17 cellular contexts compared by ENCODE assay signal in the genomic region with DNA sequence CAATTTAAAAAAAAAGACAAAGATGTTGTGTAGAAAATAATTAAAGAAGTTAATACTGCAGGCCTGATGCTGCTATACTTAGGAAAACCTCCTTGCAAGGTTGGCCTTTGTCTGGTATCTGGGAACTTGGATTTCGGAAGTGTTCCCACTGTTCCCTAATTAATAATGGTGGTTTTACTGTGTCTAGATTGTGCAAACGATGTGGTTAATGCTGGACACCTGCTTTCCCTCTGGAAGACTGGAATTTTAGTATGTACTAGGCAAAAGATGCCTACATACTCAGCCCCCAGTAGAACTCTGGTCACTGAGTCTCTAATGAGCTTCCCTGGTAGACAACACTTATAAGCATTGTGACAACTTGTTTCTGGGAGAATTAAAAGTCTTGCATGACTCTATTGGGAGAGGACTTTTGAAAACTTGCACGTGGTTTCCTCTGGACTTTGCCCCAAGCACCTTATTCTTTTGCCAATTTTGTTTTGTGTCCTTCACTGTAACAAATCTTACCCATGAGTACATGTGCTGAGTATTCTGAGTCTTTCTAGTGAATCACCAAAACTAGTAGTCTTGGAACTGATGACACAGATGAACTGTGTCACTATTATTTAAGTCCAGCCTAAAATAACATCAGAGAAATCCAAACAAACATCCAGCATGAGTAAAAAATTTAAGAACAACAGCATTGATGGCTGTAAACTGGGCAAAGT. TPM values are rescaled to one million over a fixed set of nuclear protein-coding genes. Genes with fewer than 3 reads are reported as not detected.
DNase-seq lines count a peak whose midpoint lies in the region; TF ChIP-seq lines count a peak whose summit lies in the region.
"Had no signal": no experiment of that assay in that cellular context is flagged by ENCODE, and none has a peak within 500 bp of the region (broad histone marks: within the 10 kb centered on the region; RNA-seq: fewer than 3 reads in every experiment).

No MANE protein-coding gene starts in this region.

- TF ChIP-seq CTCF in fibroblast of pulmonary artery (IDR thresholded peaks at IDR 0.05; ENCODE audit: low read length, missing control alignments): no peak

- H3K4me3 ChIP-seq in fibroblast of pulmonary artery (replicated peaks; ENCODE audit: low read depth, low read length) (no peak overlapping the region), skeletal muscle cell (ENCODE audit: low read depth, low read length) (no peak overlapping the region)
- H3K4me3 ChIP-seq: dorsolateral prefrontal cortex, GM23338, lower lobe of right lung, prostate gland, stomach had no signal

- in situ Hi-C loops in SK-MEL-5 (cut with HindIII; ENCODE audit: low pct_unique_long_range_greater_than_20kb, low sequenced_read_pairs): no loop called here

- DNase-seq in GM04503 (ENCODE audit: low read depth) (peak; percentile 49), SK-MEL-5 (ENCODE audit: low read depth, low spot score) (peak; percentile 8), fibroblast of pulmonary artery (ENCODE audit: low read depth) (peak; percentile 20), skeletal muscle cell (ENCODE audit: low read depth) (peak; percentile 16), NCI-H2227 treated with DMSO at 0.1 percent for 48 hours (lab: John Stamatoyannopoulos, UW) (no peak), pons (ENCODE audit: low spot score) (no peak)
- no peak for DNase-seq in activated CD4-positive, alpha-beta T cell treated with anti-CD3 and anti-CD28 coated beads for 1 hour
- DNase-seq: activated CD8-positive, alpha-beta memory T cell treated with anti-CD3 and anti-CD28 coated beads, Interleukin-2, amount 10 ng/mL, durations not matched to agents 7 days and 5 days; activated naive CD8-positive, alpha-beta T cell treated with anti-CD3 and anti-CD28 coated beads, Interleukin-2, amount 10 ng/mL, durations not matched to agents 7 days and 5 days; dorsolateral prefrontal cortex; head of caudate nucleus; lower lobe of right lung; NCI-H1436; Right ventricle myocardium superior; stomach had no signal

RNA-seq across cellular contexts. Expression of gene LIN9, which starts 40.4 kb away (rescaled TPM):
- total RNA-seq in SK-MEL-5 (2014; rRNA removed; shearing (Covaris generic)): 6.8 and 7.6 TPM in 2 replicates
- 4.7 and 6.9 TPM in 2 replicates for polyA plus RNA-seq in SK-MEL-5 (2015; cell fraction: cytosol; rRNA removed)
- 7.1 and 9.9 TPM in 2 replicates for polyA plus RNA-seq in SK-MEL-5 (2015; cell fraction: nucleus; rRNA removed)

RNA-seq across cellular contexts. Expression of gene MIXL1, which starts 45.1 kb away (rescaled TPM):
- total RNA-seq in SK-MEL-5 (2014; rRNA removed; shearing (Covaris generic)): not detected in 2 replicates
- not detected in 2 replicates for polyA plus RNA-seq in SK-MEL-5 (2015; cell fraction: cytosol; rRNA removed)
- polyA plus RNA-seq in SK-MEL-5 (2015; cell fraction: nucleus; rRNA removed): not detected in 2 replicates
- total RNA-seq: activated CD8-positive, alpha-beta memory T cell treated with anti-CD3 and anti-CD28 coated beads, Interleukin-2, amount 10 ng/mL, durations not matched to agents 7 days and 5 days; activated naive CD8-positive, alpha-beta T cell treated with anti-CD3 and anti-CD28 coated beads, Interleukin-2, amount 10 ng/mL, durations not matched to agents 7 days and 5 days; Right ventricle myocardium superior; stomach had no signal

Comparison
In these comparisons a context has a peak if more than half of its experiments do, and no peak if none do; other contexts are left out.
1. DNase-seq: peak in GM04503 (single experiment), SK-MEL-5 (single experiment), fibroblast of pulmonary artery (single experiment) and skeletal muscle cell (single experiment); none in NCI-H2227 treated with DMSO at 0.1 percent for 48 hours (single experiment), pons (single experiment) and activated CD4-positive, alpha-beta T cell treated with anti-CD3 and anti-CD28 coated beads for 1 hour (single experiment).